ENCODE assay signal across 22 cellular contexts in genomic region chr18:78213365-78213994, GRCh38.
"Had no signal": no experiment of that assay in that cellular context is flagged by ENCODE, and none has a peak within 500 bp of the region (broad histone marks: within the 10 kb centered on the region; RNA-seq: fewer than 3 reads in every experiment).

No MANE protein-coding gene starts in this region.

- H3K9me3 ChIP-seq: breast epithelium, colonic mucosa, esophagus squamous epithelium, gastrocnemius medialis, neutrophil, ovary, prostate gland had no signal

- H3K36me3 ChIP-seq: breast epithelium, colonic mucosa, esophagus squamous epithelium, gastrocnemius medialis, neutrophil, ovary, prostate gland had no signal

- H3K27me3 ChIP-seq: colonic mucosa, gastrocnemius medialis, neutrophil, ovary had no signal

- DNase-seq: activated T-cell treated with anti-CD3 and anti-CD28 coated beads, Interleukin-2, amount 50 U/mL, for 1 hour; colonic mucosa; esophagus squamous epithelium; gastrocnemius medialis; head of caudate nucleus; islet precursor cell; left colon; natural killer cell; ovary; small intestine; stimulated activated CD4-positive, alpha-beta T cell treated with anti-CD3 and anti-CD28 coated beads, Interleukin-2, amount 100 ng/mL, for 24 hours; T1000 had no signal

- H3K27me3 Mint-ChIP-seq: activated T-helper 17 cell treated with anti-CD3 and anti-CD28 coated beads, Interleukin-2, amount 50 U/mL, for 72 hours; stimulated activated memory B cell treated with anti-CD40 and anti-IgM and Interleukin-4, amounts not matched to agents 10 μg/mL and 1 μg/mL and 100 μg/mL, for 72 hours; type B pancreatic cell had no signal

- H3K27ac ChIP-seq: breast epithelium, colonic mucosa, esophagus squamous epithelium, gastrocnemius medialis, neutrophil, ovary, prostate gland had no signal

- H3K4me1 Mint-ChIP-seq: activated T-helper 17 cell treated with anti-CD3 and anti-CD28 coated beads, Interleukin-2, amount 50 U/mL, for 72 hours; mesothelial cell of epicardium; natural killer cell; stimulated activated memory B cell treated with anti-CD40 and anti-IgM and Interleukin-4, amounts not matched to agents 10 μg/mL and 1 μg/mL and 100 μg/mL, for 72 hours had no signal

- H3K36me3 Mint-ChIP-seq: activated naive CD4-positive, alpha-beta T cell treated with anti-CD3 and anti-CD28 coated beads, Interleukin-2, amount 50 U/mL, for 72 hours; mesothelial cell of epicardium; natural killer cell; stimulated activated memory B cell treated with anti-CD40 and anti-IgM and Interleukin-4, amounts not matched to agents 10 μg/mL and 1 μg/mL and 100 μg/mL, for 72 hours; type B pancreatic cell had no signal

- H3K4me3 Mint-ChIP-seq: activated T-helper 17 cell treated with anti-CD3 and anti-CD28 coated beads, Interleukin-2, amount 50 U/mL, for 72 hours; mesothelial cell of epicardium; natural killer cell; stimulated activated memory B cell treated with anti-CD40 and anti-IgM and Interleukin-4, amounts not matched to agents 10 μg/mL and 1 μg/mL and 100 μg/mL, for 72 hours; T-helper 1 cell treated with Interleukin-12 subunit alpha and Interleukin-12 subunit beta and Interleukin-4 antibody, amounts not matched to agents 30 μg/mL and 1 μg/mL, for 36 hours; type B pancreatic cell; WTC11 had no signal

- H3K4me3 ChIP-seq: breast epithelium, colonic mucosa, esophagus squamous epithelium, gastrocnemius medialis, ovary, prostate gland had no signal

- H3K27ac Mint-ChIP-seq: activated naive CD4-positive, alpha-beta T cell treated with anti-CD3 and anti-CD28 coated beads, Interleukin-2, amount 50 U/mL, for 72 hours; activated T-helper 17 cell treated with anti-CD3 and anti-CD28 coated beads, Interleukin-2, amount 50 U/mL, for 72 hours; mesothelial cell of epicardium; natural killer cell; stimulated activated memory B cell treated with anti-CD40 and anti-IgM and Interleukin-4, amounts not matched to agents 10 μg/mL and 1 μg/mL and 100 μg/mL, for 72 hours; T-helper 1 cell treated with Interleukin-12 subunit alpha and Interleukin-12 subunit beta and Interleukin-4 antibody, amounts not matched to agents 30 μg/mL and 1 μg/mL, for 36 hours; type B pancreatic cell; WTC11 had no signal

- ATAC-seq: activated naive CD4-positive, alpha-beta T cell treated with anti-CD3 and anti-CD28 coated beads, Interleukin-2, amount 50 U/mL, for 72 hours; activated T-helper 17 cell treated with anti-CD3 and anti-CD28 coated beads, Interleukin-2, amount 50 U/mL, for 72 hours; gastrocnemius medialis; left colon; natural killer cell; stimulated activated memory B cell treated with anti-CD40 and anti-IgM and Interleukin-4, amounts not matched to agents 10 μg/mL and 1 μg/mL and 100 μg/mL, for 72 hours; WTC11 had no signal

- H3K9me3 Mint-ChIP-seq: activated T-helper 17 cell treated with anti-CD3 and anti-CD28 coated beads, Interleukin-2, amount 50 U/mL, for 72 hours; mesothelial cell of epicardium; stimulated activated memory B cell treated with anti-CD40 and anti-IgM and Interleukin-4, amounts not matched to agents 10 μg/mL and 1 μg/mL and 100 μg/mL, for 72 hours; type B pancreatic cell had no signal

- H3K4me1 ChIP-seq: breast epithelium, colonic mucosa, esophagus squamous epithelium, gastrocnemius medialis, prostate gland had no signal
